In genomic region chr19:40377876-40378385, GRCh38 we compare ENCODE assay signal across 28 cellular contexts. TPM values are rescaled to one million over a fixed set of nuclear protein-coding genes. Genes with fewer than 3 reads are reported as not detected.
"Had no signal": no experiment of that assay in that cellular context is flagged by ENCODE, and none has a peak within 500 bp of the region (broad histone marks: within the 10 kb centered on the region; RNA-seq: fewer than 3 reads in every experiment).

No MANE protein-coding gene starts in this region.

- H3K4me1 Mint-ChIP-seq: activated naive CD4-positive, alpha-beta T cell treated with anti-CD3 and anti-CD28 coated beads, Interleukin-2, amount 50 U/mL, for 24 hours; brain; stimulated activated effector memory CD8-positive, alpha-beta T cell treated with anti-CD3 and anti-CD28 coated beads, Interleukin-12 subunit alpha, Interleukin-12 subunit beta, amount 100 ng/mL, for 72 hours had no signal

- H3K4me3 ChIP-seq: esophagus muscularis mucosa, right lobe of liver, skin epidermis, tibial artery had no signal

- H3K9me3 ChIP-seq: esophagus muscularis mucosa, right lobe of liver, tibial artery had no signal

- FAIRE-seq: frontal cortex, islet of Langerhans, TTC549 had no signal

- DNase-seq: activated CD4-positive, alpha-beta T cell treated with anti-CD3 and anti-CD28 coated beads for 1 hour; activated CD4-positive, alpha-beta T cell treated with anti-CD3 and anti-CD28 coated beads, Interleukin-2, amount 50 U/mL, for 1 hour; activated CD8-positive, alpha-beta T cell treated with anti-CD3 and anti-CD28 coated beads, Interleukin-2, amount 10 ng/mL, durations not matched to agents 7 days and 5 days; activated gamma-delta T cell; anterior cingulate cortex; caudate nucleus; effector CD4-positive, alpha-beta T cell; hypothalamus; left colon; mesenchymal stem cell; nephron progenitor cell; occipital lobe; right lobe of liver; stimulated activated CD4-positive, alpha-beta T cell treated with anti-CD3 and anti-CD28 coated beads, Interleukin-1b, Interleukin-23, amount 100 ng/mL, for 48 hours; stimulated activated naive CD8-positive, alpha-beta T cell treated with anti-CD3 and anti-CD28 coated beads, Interleukin-15, amount 100 ng/mL, for 72 hours; tibial artery; WERI-Rb-1 had no signal

- H3K4me1 ChIP-seq: esophagus muscularis mucosa, right lobe of liver, tibial artery had no signal

- H3K27me3 Mint-ChIP-seq: activated naive CD4-positive, alpha-beta T cell treated with anti-CD3 and anti-CD28 coated beads, Interleukin-2, amount 50 U/mL, for 24 hours; dendritic cell treated with granulocyte-macrophage colony-stimulating factor and Interleukin-4, amounts not matched to agents 40 ng/mL and 50 ng/mL, for 4 days; stimulated activated naive CD8-positive, alpha-beta T cell treated with anti-CD3 and anti-CD28 coated beads, Interleukin-15, amount 100 ng/mL, for 72 hours had no signal

- H3K27me3 ChIP-seq: esophagus muscularis mucosa, right lobe of liver, tibial artery had no signal

- H3K9me3 Mint-ChIP-seq: activated naive CD4-positive, alpha-beta T cell treated with anti-CD3 and anti-CD28 coated beads, Interleukin-2, amount 50 U/mL, for 24 hours; activated T-helper 1 cell treated with anti-CD3 and anti-CD28 coated beads, Interleukin-12 subunit alpha, Interleukin-12 subunit beta, Interleukin-2, Interleukin-4 antibody, amounts not matched to agents 30 ng/mL and 10 ng/mL and 1 ng/mL, durations not matched to agents 14 hours and 24 hours and 36 hours; brain; dendritic cell treated with granulocyte-macrophage colony-stimulating factor and Interleukin-4, amounts not matched to agents 40 ng/mL and 50 ng/mL, for 4 days; nephron progenitor cell; stimulated activated effector memory CD8-positive, alpha-beta T cell treated with anti-CD3 and anti-CD28 coated beads, Interleukin-12 subunit alpha, Interleukin-12 subunit beta, amount 100 ng/mL, for 72 hours; stimulated activated naive CD8-positive, alpha-beta T cell treated with anti-CD3 and anti-CD28 coated beads, Interleukin-15, amount 100 ng/mL, for 72 hours; T-helper 2 cell treated with Interferon-gamma antibody and Interleukin-4, amounts not matched to agents 5 μg/mL and 100 μg/mL, for 36 hours had no signal

- H3K4me3 Mint-ChIP-seq: activated CD8-positive, alpha-beta T cell treated with anti-CD3 and anti-CD28 coated beads, Interleukin-2, amount 10 ng/mL, durations not matched to agents 7 days and 5 days; activated naive CD4-positive, alpha-beta T cell treated with anti-CD3 and anti-CD28 coated beads, Interleukin-2, amount 50 U/mL, for 24 hours; activated T-helper 1 cell treated with anti-CD3 and anti-CD28 coated beads, Interleukin-12 subunit alpha, Interleukin-12 subunit beta, Interleukin-2, Interleukin-4 antibody, amounts not matched to agents 30 ng/mL and 10 ng/mL and 1 ng/mL, durations not matched to agents 14 hours and 24 hours and 36 hours; brain; dendritic cell treated with granulocyte-macrophage colony-stimulating factor and Interleukin-4, amounts not matched to agents 40 ng/mL and 50 ng/mL, for 4 days; nephron progenitor cell; stimulated activated effector memory CD8-positive, alpha-beta T cell treated with anti-CD3 and anti-CD28 coated beads, Interleukin-12 subunit alpha, Interleukin-12 subunit beta, amount 100 ng/mL, for 72 hours; stimulated activated naive CD8-positive, alpha-beta T cell treated with anti-CD3 and anti-CD28 coated beads, Interleukin-15, amount 100 ng/mL, for 72 hours; T-helper 2 cell treated with Interferon-gamma antibody and Interleukin-4, amounts not matched to agents 5 μg/mL and 100 μg/mL, for 36 hours had no signal

- H3K36me3 Mint-ChIP-seq: activated naive CD4-positive, alpha-beta T cell treated with anti-CD3 and anti-CD28 coated beads, Interleukin-2, amount 50 U/mL, for 24 hours had no signal

- H3K36me3 ChIP-seq: WERI-Rb-1 had no signal

- ATAC-seq: activated CD8-positive, alpha-beta T cell treated with anti-CD3 and anti-CD28 coated beads, Interleukin-2, amount 10 ng/mL, durations not matched to agents 7 days and 5 days; left colon; stimulated activated naive CD8-positive, alpha-beta T cell treated with anti-CD3 and anti-CD28 coated beads, Interleukin-15, amount 100 ng/mL, for 72 hours had no signal

- H3K27ac Mint-ChIP-seq: activated naive CD4-positive, alpha-beta T cell treated with anti-CD3 and anti-CD28 coated beads, Interleukin-2, amount 50 U/mL, for 24 hours; activated T-helper 1 cell treated with anti-CD3 and anti-CD28 coated beads, Interleukin-12 subunit alpha, Interleukin-12 subunit beta, Interleukin-2, Interleukin-4 antibody, amounts not matched to agents 30 ng/mL and 10 ng/mL and 1 ng/mL, durations not matched to agents 14 hours and 24 hours and 36 hours; dendritic cell treated with granulocyte-macrophage colony-stimulating factor and Interleukin-4, amounts not matched to agents 40 ng/mL and 50 ng/mL, for 4 days; nephron progenitor cell; stimulated activated effector memory CD8-positive, alpha-beta T cell treated with anti-CD3 and anti-CD28 coated beads, Interleukin-12 subunit alpha, Interleukin-12 subunit beta, amount 100 ng/mL, for 72 hours; stimulated activated naive CD8-positive, alpha-beta T cell treated with anti-CD3 and anti-CD28 coated beads, Interleukin-15, amount 100 ng/mL, for 72 hours; T-helper 2 cell treated with Interferon-gamma antibody and Interleukin-4, amounts not matched to agents 5 μg/mL and 100 μg/mL, for 36 hours had no signal

- H3K27ac ChIP-seq: esophagus muscularis mucosa, right lobe of liver, skin epidermis, tibial artery, WERI-Rb-1 had no signal

RNA-seq across cellular contexts. Expression of gene HIPK4, which starts 12.1 kb away (rescaled TPM):
- total RNA-seq: activated T-helper 1 cell treated with anti-CD3 and anti-CD28 coated beads, Interleukin-12 subunit alpha, Interleukin-12 subunit beta, Interleukin-2, Interleukin-4 antibody, amounts not matched to agents 30 ng/mL and 10 ng/mL and 1 ng/mL, durations not matched to agents 14 hours and 24 hours and 36 hours; frontal cortex had no signal
